In genomic region chr3:27714101-27714526, GRCh38 we compare ENCODE assay signal across 9 cellular contexts. TPM values are rescaled to one million over a fixed set of nuclear protein-coding genes. Genes with fewer than 3 reads are reported as not detected.
DNase-seq lines count a peak whose midpoint lies in the region; TF ChIP-seq lines count a peak whose summit lies in the region.
"Had no signal": no experiment of that assay in that cellular context is flagged by ENCODE, and none has a peak within 500 bp of the region (broad histone marks: within the 10 kb centered on the region; RNA-seq: fewer than 3 reads in every experiment).

No MANE protein-coding gene starts in this region.

- no peak for TF ChIP-seq POLR2A in breast epithelium (IDR thresholded peaks at IDR 0.05)

- CTCF ChIA-PET in mammary epithelial cell (lab: Charles Lee; ENCODE audit: low non-redundant PET), result no interaction called here

- peaks cover 5% of the 10 kb centered on the region for H3K9me3 Mint-ChIP-seq in type B pancreatic cell

- dilution Hi-C loops in mammary epithelial cell (cut with HindIII; ENCODE audit: low sequenced_read_pairs), result no loop called here

- peak overlapping the region; percentile 50 to 77 (median 54) for H3K4me3 ChIP-seq in breast epithelium
- no peak overlapping the region for H3K4me3 ChIP-seq in mammary epithelial cell (replicated peaks in 1 of 3; ENCODE audit: insufficient read depth in 1 of 3, low read depth in 2 of 3, low read length in 3 of 3)
- H3K4me3 ChIP-seq in adipocyte (ENCODE audit: low read length), result peak overlapping the region; percentile 92
- peak overlapping the region; percentile 44 for H3K4me3 ChIP-seq in mesodermal cell (ENCODE audit: extremely low read depth, insufficient read depth, low read length, poor library complexity, severe bottlenecking)

- in situ Hi-C loops in mammary epithelial cell (cut with MboI; ENCODE audit: low sequenced_read_pairs in 2 of 2), result loop anchor here (25.0 kb wide), 2 partner anchors 373 to 598 kb away; no protein-coding TSS in a partner anchor

- no peak for DNase-seq in breast epithelium (ENCODE audit: low spot score in 2 of 2)
- DNase-seq in mammary epithelial cell, result no peak
- no peak for DNase-seq in adipocyte (ENCODE audit: low read depth)
- DNase-seq in type B pancreatic cell (ENCODE audit: extremely low spot score, unreplicated experiment), result no peak
- DNase-seq in NCI-H2029 (lab: John Stamatoyannopoulos, UW), result no peak
- no peak for DNase-seq in LoVo (ENCODE audit: low spot score)
- DNase-seq in midbrain (lab: John Stamatoyannopoulos, UW), result no peak
- DNase-seq: NCI-H187 had no signal

- TF ChIP-seq CTCF in breast epithelium (IDR thresholded peaks at IDR 0.05) (no peak), mammary epithelial cell (conservative IDR thresholded peaks at IDR 0.05 in 1 of 2, IDR thresholded peaks at IDR 0.05 in 1 of 2; ENCODE audit: extremely low read depth in 1 of 2, insufficient read depth in 1 of 2, low read depth in 1 of 2, low read length in 2 of 2) (no peak), type B pancreatic cell (conservative IDR thresholded peaks at IDR 0.05) (no peak)

- H3K9me3 ChIP-seq in breast epithelium, result no peaks in the 10 kb centered on the region
- H3K9me3 ChIP-seq in mammary epithelial cell (replicated peaks; ENCODE audit: insufficient read depth, low read length), result no peaks in the 10 kb centered on the region
- no peaks in the 10 kb centered on the region for H3K9me3 ChIP-seq in adipocyte (ENCODE audit: control insufficient read depth, low read length)
- H3K9me3 ChIP-seq in mesodermal cell (ENCODE audit: control insufficient read depth, low read length), result no peaks in the 10 kb centered on the region

- H4K20me1 ChIP-seq in mammary epithelial cell (ENCODE audit: insufficient read depth, low read length), result no peaks in the 10 kb centered on the region

- no peak overlapping the region for H3K9ac ChIP-seq in mammary epithelial cell (ENCODE audit: insufficient read depth, low read length)
- peak overlapping the region; percentile 73 for H3K9ac ChIP-seq in adipocyte (ENCODE audit: low read length)

- intact Hi-C loops in breast epithelium (cut with DNase I; ENCODE audit: low total_unique reads) (no loop called here), mammary epithelial cell (cut with micrococcal nuclease) (no loop called here)

- no peaks in the 10 kb centered on the region for H3K36me3 Mint-ChIP-seq in type B pancreatic cell

- H3K36me3 ChIP-seq in breast epithelium, result no peaks in the 10 kb centered on the region
- no peaks in the 10 kb centered on the region for H3K36me3 ChIP-seq in mammary epithelial cell (ENCODE audit: insufficient read depth, low read length)
- H3K36me3 ChIP-seq in adipocyte (ENCODE audit: control insufficient read depth, insufficient read depth, low read length, severe bottlenecking), result no peaks in the 10 kb centered on the region
- H3K36me3 ChIP-seq in mesodermal cell (ENCODE audit: control insufficient read depth, insufficient read depth, low read length), result no peaks in the 10 kb centered on the region

- peak overlapping the region; percentile 96 for H3K4me3 Mint-ChIP-seq in type B pancreatic cell

- H3K27me3 ChIP-seq in breast epithelium (peaks cover 0 to 32% of the 10 kb centered on the region in 2 donors), mammary epithelial cell (ENCODE audit: insufficient read depth, low read length) (no peaks in the 10 kb centered on the region), adipocyte (replicated peaks; ENCODE audit: control insufficient read depth, insufficient read depth, low read length) (peaks cover 16% of the 10 kb centered on the region)

- no peaks in the 10 kb centered on the region for H3K79me2 ChIP-seq in mammary epithelial cell (ENCODE audit: insufficient read depth, low read length)

- H3K4me2 ChIP-seq in mammary epithelial cell (ENCODE audit: insufficient read depth, low read depth, low read length), result no peak overlapping the region

- BruUV-seq in mammary epithelial cell (replicated peaks; lab: Mats Ljungman, UMichigan), result no TSS peak

- 53% methylated on average over 13 of the region's 13 CpGs for WGBS in mammary epithelial cell (ENCODE audit: low coverage, missing lambda C conversion rate)
- WGBS in mesodermal cell (ENCODE audit: insufficient coverage in 2 of 2), 2 experiments, result 0 to 2% methylated on average over 3 to 10 of the region's 13 CpGs

- H3K4me1 ChIP-seq in breast epithelium (no peaks in the 10 kb centered on the region), mammary epithelial cell (ENCODE audit: insufficient read depth, low read length) (peaks cover 12% of the 10 kb centered on the region), adipocyte (ENCODE audit: control insufficient read depth, insufficient read depth, low read length) (peaks cover 27% of the 10 kb centered on the region), mesodermal cell (ENCODE audit: control insufficient read depth, insufficient read depth, low read length, poor library complexity, severe bottlenecking) (no peaks in the 10 kb centered on the region)

- H3K27me3 Mint-ChIP-seq in type B pancreatic cell, result peaks cover 90% of the 10 kb centered on the region

- H3K27ac Mint-ChIP-seq in type B pancreatic cell, result no peak overlapping the region

- H3K27ac ChIP-seq in breast epithelium (no peak overlapping the region), mammary epithelial cell (ENCODE audit: insufficient read depth, low read depth, low read length) (no peak overlapping the region), mesodermal cell (ENCODE audit: low read depth, low read length, severe bottlenecking) (no peak overlapping the region)

- peaks cover 26% of the 10 kb centered on the region for H3K4me1 Mint-ChIP-seq in type B pancreatic cell (ENCODE audit: unreplicated experiment)

- H2AFZ ChIP-seq in mammary epithelial cell (ENCODE audit: low read depth, low read length), result no peak overlapping the region

RNA-seq across cellular contexts. Expression of gene EOMES, which starts 8.0 kb away (rescaled TPM):
- total RNA-seq in breast epithelium (under 1 TPM in 2 of 3 donors, not detected in 1; 0.48 to 0.88 TPM), mammary epithelial cell (under 1 TPM; 0.17 to 0.94 TPM), type B pancreatic cell (ENCODE audit: low replicate concordance) (not detected in 2 replicates)
- 2.3 TPM for polyA plus RNA-seq in mammary epithelial cell
- polyA minus RNA-seq in mammary epithelial cell, result 4.2 TPM
- polyA plus RNA-seq in mesodermal cell (2013, experiment 1 of 2), result 1.2 TPM
- polyA plus RNA-seq in mesodermal cell (2013, experiment 2 of 2), result 0.56 TPM

Comparison
In these comparisons a context has a peak if more than half of its experiments do, and no peak if none do; other contexts are left out.
1. H3K4me3 ChIP-seq: peak in breast epithelium (3 of 3), adipocyte (single experiment) and mesodermal cell (single experiment); none in mammary epithelial cell (0 of 3).